ENCODE assay signal across 8 cellular contexts in the genomic region with DNA sequence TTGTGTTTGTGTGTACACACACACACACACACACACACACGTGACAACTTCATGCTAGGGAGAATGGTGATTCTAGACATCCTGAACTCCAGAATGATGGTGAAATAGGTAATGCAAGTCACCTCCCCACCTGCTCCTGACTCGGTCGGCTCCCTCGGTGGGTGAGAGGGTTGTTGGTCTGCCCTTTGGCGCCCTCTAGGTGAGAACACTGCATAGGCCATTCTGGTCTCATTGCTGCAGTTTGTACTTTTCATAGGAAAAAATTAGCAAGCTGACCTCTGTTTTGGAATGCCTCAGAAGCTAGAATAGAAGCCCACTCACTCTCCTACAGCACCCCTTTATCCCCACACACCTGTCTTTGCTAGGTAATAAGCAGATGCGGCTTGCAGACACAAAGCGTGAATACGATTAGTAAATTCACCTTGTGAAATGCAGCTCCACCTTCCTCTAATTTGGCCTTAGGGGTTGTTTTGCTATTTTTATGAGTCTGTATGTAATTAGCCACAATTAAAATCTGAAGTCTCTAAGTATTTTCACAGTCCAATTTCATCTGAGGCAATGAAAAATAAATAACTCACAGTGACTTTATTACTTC.
DNase-seq lines count a peak whose midpoint lies in the region; ATAC-seq and TF ChIP-seq lines count a peak whose summit lies in the region.

No MANE protein-coding gene starts in this region.

- peak; percentile 47 for DNase-seq in BE2C
- DNase-seq in HFF-Myc (ENCODE audit: extremely low read depth, low read depth): no peak
- peak; percentile 54 to 75 for DNase-seq in NCI-H446 (lab: John Stamatoyannopoulos, UW)
- DNase-seq in activated CD4-positive, alpha-beta T cell treated with anti-CD3 and anti-CD28 coated beads for 48 hours: peak; percentile 78
- peak; percentile 9 for DNase-seq in effector CD4-positive, alpha-beta T cell
- peak; percentile 26 for DNase-seq in midbrain (lab: John Stamatoyannopoulos, UW)
- peak; percentile 47 to 54 for DNase-seq in stimulated activated naive CD8-positive, alpha-beta T cell treated with anti-CD3 and anti-CD28 coated beads, Interleukin-15, amount 100 ng/mL, for 72 hours

- no peaks in the 10 kb centered on the region for H3K9me3 ChIP-seq in BE2C

- peaks cover 15% of the 10 kb centered on the region for H3K27me3 Mint-ChIP-seq in stimulated activated naive CD8-positive, alpha-beta T cell treated with anti-CD3 and anti-CD28 coated beads, Interleukin-15, amount 100 ng/mL, for 72 hours

- H3K4me3 ChIP-seq in BE2C (ENCODE audit: low read depth, low read length) (no peak overlapping the region), HFF-Myc (replicated peaks; ENCODE audit: low read depth, low read length) (no peak overlapping the region)

- no peaks in the 10 kb centered on the region for H3K27me3 ChIP-seq in BE2C

- no peaks in the 10 kb centered on the region for H3K9me3 Mint-ChIP-seq in stimulated activated naive CD8-positive, alpha-beta T cell treated with anti-CD3 and anti-CD28 coated beads, Interleukin-15, amount 100 ng/mL, for 72 hours

- H3K27ac Mint-ChIP-seq in stimulated activated naive CD8-positive, alpha-beta T cell treated with anti-CD3 and anti-CD28 coated beads, Interleukin-15, amount 100 ng/mL, for 72 hours: no peak overlapping the region

- no peaks in the 10 kb centered on the region for H3K4me1 Mint-ChIP-seq in stimulated activated naive CD8-positive, alpha-beta T cell treated with anti-CD3 and anti-CD28 coated beads, Interleukin-15, amount 100 ng/mL, for 72 hours

- no peaks in the 10 kb centered on the region for H3K4me1 ChIP-seq in BE2C

- no peaks in the 10 kb centered on the region for H3K36me3 ChIP-seq in BE2C

- TF ChIP-seq CTCF in BE2C (IDR thresholded peaks at IDR 0.05; ENCODE audit: low read depth, low read length) (peak; percentile 56), HFF-Myc (IDR thresholded peaks at IDR 0.05; ENCODE audit: low read depth, low read length, missing control alignments) (peak; percentile 84)

- ATAC-seq in stimulated activated naive CD8-positive, alpha-beta T cell treated with anti-CD3 and anti-CD28 coated beads, Interleukin-15, amount 100 ng/mL, for 72 hours: peak; percentile 81
- no peak for ATAC-seq in GM18519 (IDR thresholded peaks at IDR 0.05; ENCODE audit: low FRiP score, unreplicated experiment)

- H3K4me3 Mint-ChIP-seq in stimulated activated naive CD8-positive, alpha-beta T cell treated with anti-CD3 and anti-CD28 coated beads, Interleukin-15, amount 100 ng/mL, for 72 hours: no peak overlapping the region
